ENCODE assay signal across 14 cellular contexts in genomic region chr2:164706522-164706921, GRCh38.
DNase-seq lines count a peak whose midpoint lies in the region; ATAC-seq and TF ChIP-seq lines count a peak whose summit lies in the region.
"Had no signal": no experiment of that assay in that cellular context is flagged by ENCODE, and none has a peak within 500 bp of the region (broad histone marks: within the 10 kb centered on the region; RNA-seq: fewer than 3 reads in every experiment).

No MANE protein-coding gene starts in this region.

- peaks cover 15% of the 10 kb centered on the region for H3K36me3 Mint-ChIP-seq in type B pancreatic cell
- H3K36me3 Mint-ChIP-seq: activated naive CD4-positive, alpha-beta T cell treated with anti-CD3 and anti-CD28 coated beads, Interleukin-2, amount 50 U/mL, for 72 hours had no signal

- no peak overlapping the region for H3K4me3 Mint-ChIP-seq in type B pancreatic cell
- H3K4me3 Mint-ChIP-seq: neural crest cell had no signal

- H3K27ac Mint-ChIP-seq in type B pancreatic cell: peak overlapping the region; percentile 2
- H3K27ac Mint-ChIP-seq: activated naive CD4-positive, alpha-beta T cell treated with anti-CD3 and anti-CD28 coated beads, Interleukin-2, amount 50 U/mL, for 72 hours had no signal

- peaks cover 4% of the 10 kb centered on the region for H3K4me1 Mint-ChIP-seq in type B pancreatic cell (ENCODE audit: unreplicated experiment)
- H3K4me1 Mint-ChIP-seq: neural crest cell had no signal

- peaks cover 56% of the 10 kb centered on the region for H3F3A ChIP-seq in SK-N-SH (replicated peaks; ENCODE audit: insufficient read depth)

- H3K4me2 ChIP-seq in SK-N-SH: peak overlapping the region; percentile 61

- DNase-seq in GM04503 (ENCODE audit: low read depth) (peak; percentile 65), SK-N-SH (no peak), fibroblast of the conjunctiva (ENCODE audit: low read depth) (peak; percentile 4), type B pancreatic cell (ENCODE audit: extremely low spot score, unreplicated experiment) (no peak), head of caudate nucleus (no peak)
- DNase-seq: activated CD4-positive, CD25-positive, alpha-beta regulatory T cell; glutamatergic neuron; NCI-H2171 treated with DMSO at 0.1 percent for 48 hours had no signal

- H3K4me3 ChIP-seq in SK-N-SH (ENCODE audit: low read depth in 2 of 2, low read length in 1 of 2): no peak overlapping the region; a peak in 1 of 4 replicates
- H3K4me3 ChIP-seq: coronary artery had no signal

- POLR2A ChIA-PET in SK-N-SH (lab: Yijun Ruan, JAX): no interaction called here

- H3K79me2 ChIP-seq in SK-N-SH (ENCODE audit: insufficient read depth): no peaks in the 10 kb centered on the region

- H3K27me3 ChIP-seq in SK-N-SH (ENCODE audit: insufficient read depth): no peaks in the 10 kb centered on the region

- intact Hi-C loops in head of caudate nucleus (cut with DNase I): no loop called here

- H3K9me3 ChIP-seq in SK-N-SH: no peaks in the 10 kb centered on the region

- peak in 1 of 2 experiments; percentile 80; a peak in 2 of 4 replicates for TF ChIP-seq EP300 in SK-N-SH (IDR thresholded peaks at IDR 0.05; ENCODE audit: borderline replicate concordance in 1 of 2, low read depth in 1 of 2, low read length in 1 of 2)

- H3K9me3 Mint-ChIP-seq in type B pancreatic cell: no peaks in the 10 kb centered on the region
- H3K9me3 Mint-ChIP-seq: neural crest cell had no signal

- H3K36me3 ChIP-seq in SK-N-SH (replicated peaks in 1 of 2; ENCODE audit: control insufficient read depth in 1 of 2, insufficient read depth in 2 of 2, low read length in 1 of 2): no peaks in the 10 kb centered on the region

- no peaks in the 10 kb centered on the region for H4K20me1 ChIP-seq in SK-N-SH (ENCODE audit: insufficient read depth)

- H3K4me1 ChIP-seq in SK-N-SH (ENCODE audit: control insufficient read depth in 1 of 2, insufficient read depth in 2 of 2, low read depth in 1 of 2, low read length in 1 of 2): peaks cover 0 to 13% of the 10 kb centered on the region in 2 experiments; a peak in 2 of 4 replicates

- TF ChIP-seq CTCF in SK-N-SH (IDR thresholded peaks at IDR 0.05) (no peak), type B pancreatic cell (conservative IDR thresholded peaks at IDR 0.05) (no peak)

- no peaks in the 10 kb centered on the region for H3K27me3 Mint-ChIP-seq in type B pancreatic cell

- peak overlapping the region; percentile 45 to 93; a peak in 3 of 4 replicates for H3K27ac ChIP-seq in SK-N-SH (ENCODE audit: low read depth in 2 of 2, low read length in 1 of 2)
- H3K27ac ChIP-seq: coronary artery had no signal

- CTCF ChIA-PET in SK-N-SH (lab: Yijun Ruan, JAX): interaction anchor here (0.9 to 5.2 kb wide), 2 partner anchors 10 to 147 kb away, joined by 7 to 19 read pairs; no protein-coding TSS in a partner anchor

- H2AFZ ChIP-seq in SK-N-SH (ENCODE audit: low read depth): peak overlapping the region; percentile 73

- H3K9ac ChIP-seq in SK-N-SH: peak overlapping the region; percentile 45; the same call in 1 of the 2 replicates

- no peak for TF ChIP-seq RAD21 in SK-N-SH (IDR thresholded peaks at IDR 0.05; ENCODE audit: low read length)

- ATAC-seq in GM21786 (IDR thresholded peaks at IDR 0.05; ENCODE audit: unreplicated experiment) (no peak), GM18909 (IDR thresholded peaks at IDR 0.05; ENCODE audit: poor library complexity, unreplicated experiment) (no peak)
- ATAC-seq: activated naive CD4-positive, alpha-beta T cell treated with anti-CD3 and anti-CD28 coated beads, Interleukin-2, amount 50 U/mL, for 72 hours; left lobe of liver had no signal

- H3K9me2 ChIP-seq in SK-N-SH: no peaks in the 10 kb centered on the region

TF ChIP-seq in SK-N-SH, 30 proteins besides CTCF, POLR2A, EP300 and RAD21:
- peak; percentile 74; the same call in 1 of the 2 replicates for TF ChIP-seq TEAD4 (IDR thresholded peaks at IDR 0.05; ENCODE audit: borderline replicate concordance, insufficient read depth)
- TF ChIP-seq USF1 (IDR thresholded peaks at IDR 0.05; ENCODE audit: borderline replicate concordance, low read depth): no peak
- TF ChIP-seq TCF12 (IDR thresholded peaks at IDR 0.05): peak; percentile 93
- no peak for TF ChIP-seq REST (IDR thresholded peaks at IDR 0.05; ENCODE audit: low read depth, low read length)
- TF ChIP-seq RXRA (IDR thresholded peaks at IDR 0.05; ENCODE audit: borderline replicate concordance, low read depth): peak; percentile 29; the same call in 1 of the 2 replicates
- peak; percentile 49 for TF ChIP-seq FOXM1 (IDR thresholded peaks at IDR 0.05; ENCODE audit: low read depth)
- no peak for TF ChIP-seq GATA2 (CRISPR knock-in tag; IDR thresholded peaks at IDR 0.05)
- peak; percentile 64 for TF ChIP-seq NFIC (IDR thresholded peaks at IDR 0.05; ENCODE audit: borderline replicate concordance)
- peak; percentile 92 for TF ChIP-seq FOSL2 (IDR thresholded peaks at IDR 0.05; ENCODE audit: borderline replicate concordance, low read depth)
- TF ChIP-seq SIN3A (IDR thresholded peaks at IDR 0.05; ENCODE audit: borderline replicate concordance, low read depth, low read length): 0 out of 2 replicates have a peak, but pooled peaks have one; percentile 19
- no peak; the same call in 1 of the 2 replicates for TF ChIP-seq MAX (IDR thresholded peaks at IDR 0.05; ENCODE audit: low read depth)
- TF ChIP-seq PBX3 (IDR thresholded peaks at IDR 0.05): peak; percentile 85
- peak; percentile 81; the same call in 1 of the 2 replicates for TF ChIP-seq JUND (IDR thresholded peaks at IDR 0.05)
- TF ChIP-seq NRF1 (IDR thresholded peaks at IDR 0.05; ENCODE audit: low read depth, low read length): no peak

Comparison
In these comparisons a context has a peak if more than half of its experiments do, and no peak if none do; other contexts are left out.
1. DNase-seq: peak in GM04503 (single experiment) and fibroblast of the conjunctiva (single experiment); none in SK-N-SH (single experiment), type B pancreatic cell (single experiment) and head of caudate nucleus (0 of 42).